Comparison of ENCODE assay signal across 9 cellular contexts in genomic region chr10:1058017-1058416, GRCh38. TPM values are rescaled to one million over a fixed set of nuclear protein-coding genes. Genes with fewer than 3 reads are reported as not detected.
DNase-seq lines count a peak whose midpoint lies in the region; ATAC-seq and TF ChIP-seq lines count a peak whose summit lies in the region.
"Had no signal": no experiment of that assay in that cellular context is flagged by ENCODE, and none has a peak within 500 bp of the region (broad histone marks: within the 10 kb centered on the region; RNA-seq: fewer than 3 reads in every experiment).

No MANE protein-coding gene starts in this region.

- no peak for DNase-seq in GM12865 (ENCODE audit: low read depth)
- no peak for DNase-seq in PC-9
- DNase-seq in epithelial cell of proximal tubule (ENCODE audit: low read depth): no peak
- no peak for DNase-seq in osteoblast (ENCODE audit: insufficient read length, low spot score, missing footprints)
- DNase-seq in NCI-H446 (lab: John Stamatoyannopoulos, UW): no peak
- no peak for DNase-seq in kidney glomerular epithelial cell (lab: John Stamatoyannopoulos, UW)
- DNase-seq: SHP77 treated with DMSO at 0.1 percent for 48 hours had no signal

- H3K36me3 ChIP-seq in PC-9 (ENCODE audit: low read depth) (no peaks in the 10 kb centered on the region), osteoblast (ENCODE audit: insufficient read depth, low read length) (peaks cover under 1% of the 10 kb centered on the region)

- H3K4me1 ChIP-seq in PC-9 (replicated peaks; ENCODE audit: insufficient read depth): peaks cover 19% of the 10 kb centered on the region
- H3K4me1 ChIP-seq in osteoblast (ENCODE audit: insufficient read depth, low read length): peaks cover 32% of the 10 kb centered on the region

- no peak for TF ChIP-seq CTCF in GM12865 (IDR thresholded peaks at IDR 0.05; ENCODE audit: insufficient read depth, low read depth, low read length, missing control alignments)
- TF ChIP-seq CTCF in PC-9 (conservative IDR thresholded peaks at IDR 0.05): no peak
- TF ChIP-seq CTCF in epithelial cell of proximal tubule (conservative IDR thresholded peaks at IDR 0.05; ENCODE audit: low read depth, low read length): no peak
- no peak for TF ChIP-seq CTCF in osteoblast (IDR thresholded peaks at IDR 0.05; ENCODE audit: extremely low read depth, low read depth, low read length)

- H3K9me2 ChIP-seq in PC-9 (ENCODE audit: insufficient read depth): no peaks in the 10 kb centered on the region

- H3K27ac ChIP-seq in PC-9: no peak overlapping the region
- no peak overlapping the region for H3K27ac ChIP-seq in osteoblast (ENCODE audit: low read depth, low read length)

- H4K20me1 ChIP-seq in PC-9 (ENCODE audit: insufficient read depth): peaks cover 6% of the 10 kb centered on the region; the same call in 1 of the 2 replicates
- H4K20me1 ChIP-seq in osteoblast (ENCODE audit: insufficient read depth, low read length): peaks cover 28% of the 10 kb centered on the region

- POLR2A ChIA-PET in PC-9 (lab: Charles Lee; ENCODE audit: unreplicated experiment): no interaction called here

- H3K4me3 ChIP-seq in GM12865 (ENCODE audit: low read depth, low read length) (peak overlapping the region; percentile 65), PC-9 (peak overlapping the region; percentile 96; the same call in 1 of the 2 replicates), epithelial cell of proximal tubule (ENCODE audit: low read depth, low read length) (peak overlapping the region; percentile 90), osteoblast (ENCODE audit: insufficient read depth, low read length) (no peak overlapping the region)

- peaks cover 11% of the 10 kb centered on the region; the same call in 1 of the 2 replicates for H3F3A ChIP-seq in PC-9 (ENCODE audit: insufficient read depth, low read depth)

- H3K9me3 ChIP-seq in PC-9 (ENCODE audit: insufficient read depth, low read depth) (no peaks in the 10 kb centered on the region), osteoblast (ENCODE audit: low read depth, low read length) (no peaks in the 10 kb centered on the region)

- no peaks in the 10 kb centered on the region for H3K27me3 ChIP-seq in PC-9 (ENCODE audit: insufficient read depth, low read depth)
- H3K27me3 ChIP-seq in osteoblast (ENCODE audit: insufficient read depth, low read length): no peaks in the 10 kb centered on the region

- peak overlapping the region; percentile 89 for H3K4me2 ChIP-seq in PC-9
- H3K4me2 ChIP-seq in osteoblast (ENCODE audit: insufficient read depth, low read length): peak overlapping the region; percentile 72

- TSS peak; percentile 37 for BruUV-seq in PC-9 (replicated peaks; lab: Mats Ljungman, UMichigan)

- H3K79me2 ChIP-seq in PC-9 (ENCODE audit: low read depth) (peaks cover 76% of the 10 kb centered on the region), osteoblast (ENCODE audit: insufficient read depth, low read length) (peaks cover 92% of the 10 kb centered on the region)

- H2AFZ ChIP-seq in PC-9 (no peak overlapping the region), osteoblast (ENCODE audit: low read length) (no peak overlapping the region)

- CTCF ChIA-PET in PC-9 (lab: Charles Lee): no interaction called here

- intact Hi-C loops in PC-9 (cut with micrococcal nuclease; ENCODE audit: unreplicated experiment): no loop called here

- ATAC-seq in HG02623 (IDR thresholded peaks at IDR 0.05; ENCODE audit: unreplicated experiment) (no peak), GM21515 (IDR thresholded peaks at IDR 0.05; ENCODE audit: unreplicated experiment) (no peak)

RNA-seq across cellular contexts. Expression of gene WDR37, which starts 1.8 kb away (rescaled TPM):
- total RNA-seq in PC-9 (2021) (10.9 and 12.3 TPM in 2 replicates), epithelial cell of proximal tubule (9.8 and 10.6 TPM in 2 replicates), osteoblast (18.8 and 20.6 TPM in 2 replicates)

RNA-seq across cellular contexts. Expression of gene IDI1, which starts 9.1 kb away (rescaled TPM):
- total RNA-seq in PC-9 (2021): 38.5 and 57.7 TPM in 2 replicates
- 40.7 and 118 TPM in 2 replicates for total RNA-seq in epithelial cell of proximal tubule
- total RNA-seq in osteoblast: 104 and 123 TPM in 2 replicates

RNA-seq across cellular contexts. Expression of gene IDI2, which starts 32.4 kb away (rescaled TPM):
- total RNA-seq in PC-9 (2021) (not detected in 2 replicates), epithelial cell of proximal tubule (not detected in 2 replicates), osteoblast (not detected in 2 replicates)
